In genomic region chr5:143629871-143630658, GRCh38 we compare ENCODE assay signal across 1 cellular context.
TF ChIP-seq lines count a peak whose summit lies in the region.

No MANE protein-coding gene starts in this region.

TF ChIP-seq in HepG2, 621 proteins besides CTCF, POLR2A, EP300 and RAD21 (continued from another document and continues in another):
- TF ChIP-seq FOXP4 (CRISPR knock-in tag; IDR thresholded peaks at IDR 0.05): peak; percentile 85
- TF ChIP-seq PBX3 (CRISPR knock-in tag; IDR thresholded peaks at IDR 0.05; ENCODE audit: borderline replicate concordance): no peak
- no peak for TF ChIP-seq ZNF260 (CRISPR knock-in tag; IDR thresholded peaks at IDR 0.05; ENCODE audit: borderline replicate concordance, low read depth)
- TF ChIP-seq DZIP1 (CRISPR knock-in tag; IDR thresholded peaks at IDR 0.05): no peak
- TF ChIP-seq RARG (CRISPR knock-in tag; IDR thresholded peaks at IDR 0.05; ENCODE audit: low read depth): no peak
- no peak for TF ChIP-seq ZNF782 (CRISPR knock-in tag; IDR thresholded peaks at IDR 0.05; ENCODE audit: borderline replicate concordance)
- no peak for TF ChIP-seq HINFP (CRISPR knock-in tag; IDR thresholded peaks at IDR 0.05; ENCODE audit: low read depth)
- TF ChIP-seq ZFX (CRISPR knock-in tag; IDR thresholded peaks at IDR 0.05; ENCODE audit: low read depth): no peak
- peak; percentile 72; the same call in 1 of the 2 replicates for TF ChIP-seq ZNF792 (CRISPR knock-in tag; IDR thresholded peaks at IDR 0.05)
- TF ChIP-seq NPAS2 (CRISPR knock-in tag; IDR thresholded peaks at IDR 0.05; ENCODE audit: borderline replicate concordance): no peak
- no peak for TF ChIP-seq ZNF367 (CRISPR knock-in tag; IDR thresholded peaks at IDR 0.05; ENCODE audit: borderline replicate concordance)
- TF ChIP-seq CCDC6 (CRISPR knock-in tag; IDR thresholded peaks at IDR 0.05): 0 out of 2 replicates have a peak, but pooled peaks have one; percentile 34
- 0 out of 2 replicates have a peak, but pooled peaks have one; percentile 40 for TF ChIP-seq KLF9 (CRISPR knock-in tag; IDR thresholded peaks at IDR 0.05; ENCODE audit: low read depth)
- TF ChIP-seq XRCC5 (optimal IDR thresholded peaks at IDR 0.05; ENCODE audit: low read length): no peak
- TF ChIP-seq HNF1A (IDR thresholded peaks at IDR 0.05; ENCODE audit: low read depth): no peak
- no peak for TF ChIP-seq HNF1A (CRISPR knock-in tag; IDR thresholded peaks at IDR 0.05; ENCODE audit: borderline replicate concordance)
- TF ChIP-seq SNAI1 (CRISPR knock-in tag; IDR thresholded peaks at IDR 0.05; ENCODE audit: borderline replicate concordance): no peak
- TF ChIP-seq ZNF264 (CRISPR knock-in tag; IDR thresholded peaks at IDR 0.05): 0 out of 2 replicates have a peak, but pooled peaks have one; percentile 30
- no peak for TF ChIP-seq JUN (CRISPR knock-in tag; IDR thresholded peaks at IDR 0.05)
- TF ChIP-seq TERF1 (CRISPR knock-in tag; IDR thresholded peaks at IDR 0.05): no peak
- TF ChIP-seq ZNF891 (CRISPR knock-in tag; IDR thresholded peaks at IDR 0.05): no peak
- no peak for TF ChIP-seq FIP1L1 (IDR thresholded peaks at IDR 0.05; ENCODE audit: borderline replicate concordance, insufficient read depth, low read depth, low read length)
- no peak for TF ChIP-seq ZNF574 (CRISPR knock-in tag; IDR thresholded peaks at IDR 0.05)
- no peak for TF ChIP-seq ZBTB44 (CRISPR knock-in tag; IDR thresholded peaks at IDR 0.05)
- peak; percentile 30; the same call in 1 of the 2 replicates for TF ChIP-seq NR2F6 (IDR thresholded peaks at IDR 0.05)
- peak; percentile 55; the same call in 1 of the 2 replicates for TF ChIP-seq NR2F6 (CRISPR knock-in tag; IDR thresholded peaks at IDR 0.05)
- TF ChIP-seq GRHL1 (CRISPR knock-in tag; conservative IDR thresholded peaks at IDR 0.05): no peak
- no peak for TF ChIP-seq RXRA (CRISPR knock-in tag; IDR thresholded peaks at IDR 0.05)
- no peak for TF ChIP-seq AGO2 (optimal IDR thresholded peaks at IDR 0.05; ENCODE audit: low read depth, low read length)
- TF ChIP-seq MYNN (CRISPR knock-in tag; IDR thresholded peaks at IDR 0.05; ENCODE audit: low read depth): no peak
- no peak for TF ChIP-seq DR1 (CRISPR knock-in tag; IDR thresholded peaks at IDR 0.05)
- no peak for TF ChIP-seq ZNF629 (CRISPR knock-in tag; conservative IDR thresholded peaks at IDR 0.05)
- TF ChIP-seq ZBTB7A (CRISPR knock-in tag; IDR thresholded peaks at IDR 0.05): no peak
- no peak for TF ChIP-seq NBN (conservative IDR thresholded peaks at IDR 0.05)
- no peak for TF ChIP-seq HDAC1 (CRISPR knock-in tag; IDR thresholded peaks at IDR 0.05)
- TF ChIP-seq ZNF34 (CRISPR knock-in tag; IDR thresholded peaks at IDR 0.05; ENCODE audit: borderline replicate concordance): no peak
- no peak for TF ChIP-seq BRD4 (CRISPR knock-in tag; IDR thresholded peaks at IDR 0.05)
- TF ChIP-seq SCMH1 (CRISPR knock-in tag; IDR thresholded peaks at IDR 0.05; ENCODE audit: borderline replicate concordance): no peak
- TF ChIP-seq ZNF207 (IDR thresholded peaks at IDR 0.05; ENCODE audit: borderline replicate concordance): no peak
- TF ChIP-seq ZNF503 (CRISPR knock-in tag; IDR thresholded peaks at IDR 0.05): no peak
